In genomic region chr14:73255005-73255400, GRCh38 we compare ENCODE assay signal across 18 cellular contexts. TPM values are rescaled to one million over a fixed set of nuclear protein-coding genes. Genes with fewer than 3 reads are reported as not detected.
A peak's percentile ranks its signal among the peaks of the same experiment; 100 is the strongest.
DNase-seq lines count a peak whose midpoint lies in the region; ATAC-seq, FAIRE-seq and TF ChIP-seq lines count a peak whose summit lies in the region.
"Had no signal": no experiment of that assay in that cellular context is flagged by ENCODE, and none has a peak within 500 bp of the region (broad histone marks: within the 10 kb centered on the region; RNA-seq: fewer than 3 reads in every experiment).

No MANE protein-coding gene starts in this region.

- no peaks in the 10 kb centered on the region for H3K9me3 Mint-ChIP-seq in neural crest cell
- H3K9me3 Mint-ChIP-seq: CD4-positive, alpha-beta memory T cell had no signal

- H3K27me3 Mint-ChIP-seq in neural crest cell (ENCODE audit: low read depth), result no peaks in the 10 kb centered on the region
- H3K27me3 Mint-ChIP-seq: CD4-positive, alpha-beta memory T cell had no signal

- H3K9ac ChIP-seq in kidney (ENCODE audit: low read length in 2 of 2), result no peak overlapping the region

- no peak for FAIRE-seq in kidney (lab: Jason Lieb, UNC)
- FAIRE-seq: GM18507, H54 had no signal

- H3K27ac Mint-ChIP-seq in neural crest cell (ENCODE audit: unreplicated experiment), result peak overlapping the region; percentile 50

- H3K4me1 ChIP-seq in kidney (ENCODE audit: control insufficient read depth in 1 of 2, insufficient read depth in 1 of 2, low read depth in 1 of 2, low read length in 2 of 2), result peaks cover 3 to 4% of the 10 kb centered on the region in 2 donors
- no peaks in the 10 kb centered on the region for H3K4me1 ChIP-seq in osteoblast (ENCODE audit: insufficient read depth, low read length)
- no peaks in the 10 kb centered on the region for H3K4me1 ChIP-seq in gastroesophageal sphincter

- H3K36me3 ChIP-seq in kidney (ENCODE audit: control insufficient read depth in 1 of 2, insufficient read depth in 2 of 2, low read length in 2 of 2) (peaks cover 0 to 5% of the 10 kb centered on the region in 2 donors), osteoblast (ENCODE audit: insufficient read depth, low read length) (no peaks in the 10 kb centered on the region), gastroesophageal sphincter (peaks cover 0 to 69% of the 10 kb centered on the region in 2 donors)

- H3K27ac ChIP-seq in kidney (ENCODE audit: low read depth in 2 of 2, low read length in 2 of 2) (no peak overlapping the region), osteoblast (ENCODE audit: low read depth, low read length) (no peak overlapping the region), gastroesophageal sphincter (no peak overlapping the region)

- WGBS in gastroesophageal sphincter (ENCODE audit: low coverage in 1 of 2), 2 donors, result 80 to 95% methylated on average over 1 to 6 of the region's 6 CpGs

- no peaks in the 10 kb centered on the region for H3K27me3 ChIP-seq in osteoblast (ENCODE audit: insufficient read depth, low read length)
- H3K27me3 ChIP-seq in gastroesophageal sphincter, result no peaks in the 10 kb centered on the region

- H3K36me3 Mint-ChIP-seq in neural crest cell (ENCODE audit: low read depth), result no peaks in the 10 kb centered on the region
- H3K36me3 Mint-ChIP-seq: CD4-positive, alpha-beta memory T cell had no signal

- H3K9me3 ChIP-seq in kidney (ENCODE audit: control insufficient read depth in 1 of 2, low read length in 2 of 2), result no peaks in the 10 kb centered on the region
- no peaks in the 10 kb centered on the region for H3K9me3 ChIP-seq in osteoblast (ENCODE audit: low read depth, low read length)
- no peaks in the 10 kb centered on the region for H3K9me3 ChIP-seq in gastroesophageal sphincter

- H4K20me1 ChIP-seq in osteoblast (ENCODE audit: insufficient read depth, low read length), result no peaks in the 10 kb centered on the region

- no peak for TF ChIP-seq EP300 in gastroesophageal sphincter (IDR thresholded peaks at IDR 0.05)

- no peak for ATAC-seq in GM21381 (IDR thresholded peaks at IDR 0.05; ENCODE audit: unreplicated experiment)
- no peak for ATAC-seq in gastroesophageal sphincter
- ATAC-seq in HG02678 (IDR thresholded peaks at IDR 0.05; ENCODE audit: unreplicated experiment), result no peak

- TF ChIP-seq CTCF in kidney (IDR thresholded peaks at IDR 0.05; ENCODE audit: borderline replicate concordance, extremely low read depth, insufficient read depth) (no peak), neural crest cell (conservative IDR thresholded peaks at IDR 0.05) (no peak), osteoblast (IDR thresholded peaks at IDR 0.05; ENCODE audit: extremely low read depth, low read depth, low read length) (no peak), gastroesophageal sphincter (IDR thresholded peaks at IDR 0.05) (no peak)

- no peaks in the 10 kb centered on the region for H3K4me1 Mint-ChIP-seq in neural crest cell
- H3K4me1 Mint-ChIP-seq: CD4-positive, alpha-beta memory T cell had no signal

- H3K79me2 ChIP-seq in osteoblast (ENCODE audit: insufficient read depth, low read length), result no peaks in the 10 kb centered on the region

- intact Hi-C loops in kidney (cut with DNase I), result no loop called here

- DNase-seq in kidney (peak; percentile 54), neural crest cell (ENCODE audit: low read depth, low spot score) (no peak), osteoblast (ENCODE audit: insufficient read length, low spot score, missing footprints) (peak; percentile 38)
- DNase-seq: C1 segment of cervical spinal cord; Calu3; CD4-positive, alpha-beta memory T cell; COR-L47; DMS53; DMS79 treated with DMSO at 0.1 percent for 48 hours; GF-D8; GOT3; HCEC 1CT had no signal

- no peak overlapping the region for H2AFZ ChIP-seq in osteoblast (ENCODE audit: low read length)

- H3K4me3 Mint-ChIP-seq in neural crest cell, result no peak overlapping the region
- H3K4me3 Mint-ChIP-seq: CD4-positive, alpha-beta memory T cell had no signal

- TF ChIP-seq POLR2A in gastroesophageal sphincter (IDR thresholded peaks at IDR 0.05), result no peak

- no peak overlapping the region for H3K4me2 ChIP-seq in osteoblast (ENCODE audit: insufficient read depth, low read length)

- no peak overlapping the region for H3K4me3 ChIP-seq in kidney (ENCODE audit: low read length in 2 of 2)
- no peak overlapping the region for H3K4me3 ChIP-seq in osteoblast (ENCODE audit: insufficient read depth, low read length)
- H3K4me3 ChIP-seq in gastroesophageal sphincter, result no peak overlapping the region

RNA-seq across cellular contexts. Expression of gene PAPLN, which starts 17.7 kb away (rescaled TPM):
- 132 TPM for total RNA-seq in kidney
- polyA plus RNA-seq in kidney (ENCODE audit: insufficient read depth, low read depth, low replicate concordance), result 19.1 TPM
- 2.7 and 4.1 TPM in 2 replicates for total RNA-seq in neural crest cell
- 5.3 and 5.8 TPM in 2 replicates for total RNA-seq in osteoblast
- total RNA-seq in gastroesophageal sphincter, result 10 to 100 TPM; 13.4 to 47.7 (median 28.2) TPM
- total RNA-seq: G401 had no signal
